In the genomic region with DNA sequence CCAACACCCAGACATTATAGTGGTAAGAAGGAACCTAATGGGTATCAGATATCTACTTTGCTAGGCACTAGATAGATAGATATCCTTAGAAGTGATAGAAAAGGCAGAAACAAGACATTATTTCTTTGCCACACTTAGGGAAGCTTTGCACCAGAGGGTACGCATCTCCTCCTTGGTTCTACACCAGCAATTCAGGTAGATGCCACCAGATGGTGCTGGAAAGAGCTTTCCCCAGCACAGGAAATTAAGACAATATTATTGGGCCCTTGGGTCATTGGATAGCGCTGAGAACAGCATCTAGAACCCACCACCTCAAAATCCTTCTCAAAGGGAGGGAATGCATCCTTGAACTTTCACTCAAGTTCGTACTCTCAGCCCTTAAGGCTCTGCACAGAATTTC, we compare ENCODE assay signal across 11 cellular contexts.
DNase-seq lines count a peak whose midpoint lies in the region; ATAC-seq, FAIRE-seq and TF ChIP-seq lines count a peak whose summit lies in the region.
"Had no signal": no experiment of that assay in that cellular context is flagged by ENCODE, and none has a peak within 500 bp of the region (broad histone marks: within the 10 kb centered on the region; RNA-seq: fewer than 3 reads in every experiment).

No MANE protein-coding gene starts in this region.

- H3K4me1 ChIP-seq in kidney (ENCODE audit: control insufficient read depth in 1 of 2, insufficient read depth in 1 of 2, low read depth in 1 of 2, low read length in 2 of 2): no peaks in the 10 kb centered on the region

- no peaks in the 10 kb centered on the region for H3K9me3 ChIP-seq in SU-DHL-6 (ENCODE audit: insufficient read depth, low read length)
- no peaks in the 10 kb centered on the region for H3K9me3 ChIP-seq in kidney (ENCODE audit: control insufficient read depth in 1 of 2, low read length in 2 of 2)

- H4K20me1 ChIP-seq in SU-DHL-6 (ENCODE audit: low read depth, low read length): no peaks in the 10 kb centered on the region

- no peaks in the 10 kb centered on the region for H3F3A ChIP-seq in SU-DHL-6 (ENCODE audit: insufficient read depth)

- intact Hi-C loops in kidney (cut with DNase I): no loop called here

- H3K27ac ChIP-seq in SU-DHL-6 (ENCODE audit: low read depth, low read length) (no peak overlapping the region), kidney (ENCODE audit: low read depth in 2 of 2, low read length in 2 of 2) (no peak overlapping the region)

- no peak overlapping the region for H3K4me2 ChIP-seq in SU-DHL-6 (ENCODE audit: low read depth, low read length, poor library complexity, severe bottlenecking)

- CTCF ChIA-PET in HEK293T (lab: Yijun Ruan, JAX): interaction anchor here (1.0 kb wide), 2 partner anchors 79 to 81 kb away, joined by 3 to 4 read pairs; no protein-coding TSS in a partner anchor

- TF ChIP-seq CTCF in SU-DHL-6 (IDR thresholded peaks at IDR 0.05; ENCODE audit: insufficient read depth, low read length, poor library complexity, severe bottlenecking): peak; percentile 24
- TF ChIP-seq CTCF in kidney (IDR thresholded peaks at IDR 0.05; ENCODE audit: borderline replicate concordance, extremely low read depth, insufficient read depth): peak; percentile 40
- TF ChIP-seq CTCF in omental fat pad (IDR thresholded peaks at IDR 0.05): no peak

- no peaks in the 10 kb centered on the region for H3K27me3 ChIP-seq in SU-DHL-6 (ENCODE audit: low read length)

- H3K36me3 ChIP-seq in SU-DHL-6 (ENCODE audit: low read length): no peaks in the 10 kb centered on the region
- H3K36me3 ChIP-seq in kidney (ENCODE audit: control insufficient read depth in 1 of 2, insufficient read depth in 2 of 2, low read length in 2 of 2): no peaks in the 10 kb centered on the region

- H3K4me3 ChIP-seq in SU-DHL-6 (ENCODE audit: insufficient read depth, low read length, poor library complexity, severe bottlenecking) (no peak overlapping the region), kidney (ENCODE audit: low read length in 2 of 2) (no peak overlapping the region)

- H3K79me2 ChIP-seq in SU-DHL-6 (ENCODE audit: insufficient read depth, low read length): no peaks in the 10 kb centered on the region

- no peak overlapping the region for H3K9ac ChIP-seq in SU-DHL-6 (ENCODE audit: low read length)
- no peak overlapping the region for H3K9ac ChIP-seq in kidney (ENCODE audit: low read length in 2 of 2)

- no peak overlapping the region for H2AFZ ChIP-seq in SU-DHL-6 (ENCODE audit: low read depth, low read length, severe bottlenecking)

- DNase-seq in COLO829 (ENCODE audit: low spot score): peak; percentile 27
- peak; percentile 12 for DNase-seq in HEK293T (ENCODE audit: extremely low spot score)
- no peak for DNase-seq in kidney
- no peak for DNase-seq in omental fat pad (ENCODE audit: low spot score)
- DNase-seq in NCI-H1417 treated with DMSO at 0.1 percent for 48 hours (lab: John Stamatoyannopoulos, UW): no peak
- no peak for DNase-seq in KG1 (lab: John Stamatoyannopoulos, UW)
- DNase-seq: activated CD4-positive, alpha-beta T cell treated with anti-CD3 and anti-CD28 coated beads for 4 hours; amniotic stem cell; NCI-H510A treated with DMSO at 0.1 percent for 48 hours had no signal

- H3K9me2 ChIP-seq in SU-DHL-6 (replicated peaks; ENCODE audit: insufficient read depth, low read length): no peaks in the 10 kb centered on the region

- FAIRE-seq in kidney (lab: Jason Lieb, UNC): no peak

- POLR2A ChIA-PET in HEK293T (lab: Yijun Ruan, JAX): no interaction called here

- ATAC-seq in omental fat pad (ENCODE audit: low FRiP score) (no peak), HG03469 (IDR thresholded peaks at IDR 0.05; ENCODE audit: unreplicated experiment) (no peak)

TF ChIP-seq in HEK293T, 16 proteins besides CTCF, POLR2A, EP300 and RAD21:
- TF ChIP-seq FOXK2 (IDR thresholded peaks at IDR 0.05): no peak
- TF ChIP-seq LEF1 (IDR thresholded peaks at IDR 0.05; ENCODE audit: borderline replicate concordance): no peak
- TF ChIP-seq L3MBTL2 (conservative IDR thresholded peaks at IDR 0.05): no peak

Comparison
In these comparisons a context has a peak if more than half of its experiments do, and no peak if none do; other contexts are left out.
1. DNase-seq: peak in COLO829 (single experiment) and HEK293T (single experiment); none in kidney (single experiment), omental fat pad (single experiment), NCI-H1417 treated with DMSO at 0.1 percent for 48 hours (single experiment) and KG1 (single experiment).
2. CTCF ChIP-seq: peak in SU-DHL-6 (single experiment) and kidney (single experiment); none in omental fat pad (0 of 3).